9 cellular contexts compared by ENCODE assay signal in the genomic region with DNA sequence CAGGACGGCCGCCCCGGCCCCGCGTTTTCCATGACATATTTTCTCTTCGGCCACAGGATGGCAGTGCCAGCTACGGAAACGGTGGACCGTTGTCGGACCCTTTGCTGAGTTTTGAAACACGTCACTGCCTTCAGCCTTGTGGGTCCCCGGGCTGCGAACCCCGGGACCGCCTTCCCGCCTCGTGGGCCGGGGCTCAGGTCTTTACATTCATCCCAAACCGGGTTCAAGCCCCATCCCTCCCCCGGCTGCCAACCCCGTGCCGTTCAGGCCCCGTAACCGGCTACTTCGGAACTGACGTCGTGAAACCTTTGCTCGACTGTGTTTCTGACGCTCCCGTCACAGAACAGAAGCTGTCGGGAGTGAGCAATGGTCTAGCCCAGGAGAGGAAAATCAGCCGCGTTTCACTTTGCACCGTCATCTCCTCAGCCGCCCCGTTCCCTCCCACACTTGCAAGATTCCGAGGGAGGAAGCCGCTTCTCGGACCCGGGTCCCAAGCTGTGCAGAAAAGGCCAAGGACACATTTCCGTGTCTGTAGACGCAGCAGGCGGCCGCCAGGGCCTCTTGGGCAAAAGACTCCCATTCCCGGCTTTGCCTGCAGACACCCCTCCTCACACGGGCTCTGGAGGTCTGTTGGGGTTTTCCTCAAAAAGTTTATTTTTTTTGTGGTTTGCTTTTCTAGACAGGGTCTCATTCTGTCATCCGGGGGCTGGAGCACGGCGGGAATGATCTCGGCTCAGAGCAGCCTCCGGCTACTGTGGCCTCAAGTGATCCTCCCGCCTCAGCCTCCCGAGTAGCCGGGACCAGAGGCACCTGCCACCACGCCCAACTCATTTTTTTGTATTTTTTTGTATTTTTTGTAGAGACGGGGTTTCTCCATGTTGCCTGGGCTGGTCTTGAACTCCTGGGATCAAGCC. TPM values are rescaled to one million over a fixed set of nuclear protein-coding genes. Genes with fewer than 3 reads are reported as not detected.
DNase-seq lines count a peak whose midpoint lies in the region; ATAC-seq, FAIRE-seq and TF ChIP-seq lines count a peak whose summit lies in the region.
"Had no signal": no experiment of that assay in that cellular context is flagged by ENCODE, and none has a peak within 500 bp of the region (broad histone marks: within the 10 kb centered on the region; RNA-seq: fewer than 3 reads in every experiment).

No MANE protein-coding gene starts in this region.

- BruUV-seq in IMR-90 (replicated peaks; lab: Mats Ljungman, UMichigan) (no TSS peak), K562 (replicated peaks; lab: Mats Ljungman, UMichigan) (no TSS peak)

- no peak for TF ChIP-seq EP300 in K562 (IDR thresholded peaks at IDR 0.05; ENCODE audit: low read length)

- in situ Hi-C loops in IMR-90 (cut with MboI; ENCODE audit: low sequenced_read_pairs), result no loop called here
- in situ Hi-C loops in K562 (cut with MboI), result no loop called here

- no peak overlapping the region for H3K56ac ChIP-seq in IMR-90 (ENCODE audit: extremely low read depth, insufficient read depth, low read length)

- no peak overlapping the region for H2BK15ac ChIP-seq in IMR-90 (ENCODE audit: low read depth, low read length)

- H4K20me1 ChIP-seq in IMR-90 (ENCODE audit: insufficient read depth, low read length) (no peaks in the 10 kb centered on the region), K562 (replicated peaks; ENCODE audit: control insufficient read depth, insufficient read depth, low read length) (no peaks in the 10 kb centered on the region)

- no peak overlapping the region for H4K5ac ChIP-seq in IMR-90 (ENCODE audit: low read depth, low read length)

- POLR2A ChIA-PET in IMR-90 (lab: Charles Lee; ENCODE audit: unreplicated experiment) (no interaction called here), K562 (lab: Yijun Ruan, JAX) (no interaction called here)

- no peaks in the 10 kb centered on the region for H3K79me1 ChIP-seq in IMR-90 (ENCODE audit: low read depth in 1 of 2, low read length in 2 of 2)

- no peaks in the 10 kb centered on the region for H3K9me3 Mint-ChIP-seq in neural crest cell

- no peak overlapping the region for H4K8ac ChIP-seq in IMR-90 (ENCODE audit: low read depth in 2 of 2, low read length in 2 of 2)

- H3K14ac ChIP-seq in IMR-90 (replicated peaks; ENCODE audit: low read depth, low read length), result no peak overlapping the region

- dilution Hi-C loops in IMR-90 (cut with HindIII; ENCODE audit: low sequenced_read_pairs, unreplicated experiment), result no loop called here

- H3K9ac ChIP-seq in IMR-90 (ENCODE audit: low read depth, low read length) (no peak overlapping the region), K562 (ENCODE audit: insufficient read depth in 1 of 2, low read depth in 2 of 2, low read length in 2 of 2) (peak overlapping the region in 1 of 2 experiments; percentile 64; a peak in 1 of 4 replicates)

- no peak overlapping the region for H2BK120ac ChIP-seq in IMR-90 (ENCODE audit: low read depth, low read length)

- no peak overlapping the region for H3K23ac ChIP-seq in IMR-90 (ENCODE audit: low read depth, low read length)

- FAIRE-seq in K562 (lab: Jason Lieb, UNC), result no peak

- H3K4me1 ChIP-seq in IMR-90 (ENCODE audit: control insufficient read depth, insufficient read depth, low read length) (no peaks in the 10 kb centered on the region), K562 (replicated peaks in 1 of 2; ENCODE audit: control insufficient read depth in 2 of 2, insufficient read depth in 2 of 2, low read length in 2 of 2) (peaks cover 0 to 14% of the 10 kb centered on the region in 2 experiments; a peak in 2 of 5 replicates)

- H3K36me3 ChIP-seq in IMR-90 (ENCODE audit: control insufficient read depth, insufficient read depth, low read length) (no peaks in the 10 kb centered on the region), K562 (ENCODE audit: control insufficient read depth, insufficient read depth, low read length) (no peaks in the 10 kb centered on the region)

- no peak overlapping the region for H3K18ac ChIP-seq in IMR-90 (ENCODE audit: low read depth, low read length)

- no peaks in the 10 kb centered on the region for H3K27me3 ChIP-seq in IMR-90 (ENCODE audit: control insufficient read depth, insufficient read depth, low read length)
- H3K27me3 ChIP-seq in K562 (ENCODE audit: control insufficient read depth in 2 of 2, insufficient read depth in 2 of 2, low read length in 2 of 2), result peaks cover 7 to 41% of the 10 kb centered on the region in 2 experiments; a peak in 3 of 5 replicates

- intact Hi-C loops in IMR-90 (cut with micrococcal nuclease) (no loop called here), K562 (cut with micrococcal nuclease) (no loop called here)

- H3K9me3 ChIP-seq in IMR-90 (ENCODE audit: control insufficient read depth, insufficient read depth, low read length) (peaks cover 6% of the 10 kb centered on the region; the same call in 1 of the 2 replicates), K562 (replicated peaks; ENCODE audit: control insufficient read depth, insufficient read depth, low read depth, low read length) (no peaks in the 10 kb centered on the region)

- no peaks in the 10 kb centered on the region for H3K36me3 Mint-ChIP-seq in neural crest cell (ENCODE audit: low read depth)

- H3K4me3 Mint-ChIP-seq in neural crest cell, result peak overlapping the region; percentile 85

- H2BK5ac ChIP-seq in IMR-90 (ENCODE audit: low read depth, low read length, poor library complexity, severe bottlenecking), result no peak overlapping the region

- H4K91ac ChIP-seq in IMR-90 (ENCODE audit: insufficient read depth, low read depth, low read length), result no peak overlapping the region

- H3K4ac ChIP-seq in IMR-90 (ENCODE audit: low read depth, low read length), result no peak overlapping the region

- CTCF ChIA-PET in IMR-90 (lab: Yijun Ruan, JAX) (no interaction called here), K562 (lab: Yijun Ruan, JAX; ENCODE audit: low intra/inter-chr PET ratio) (no interaction called here)

- H3K27ac ChIP-seq in IMR-90 (ENCODE audit: insufficient read depth, low read length) (no peak overlapping the region), K562 (ENCODE audit: extremely low read depth, low read depth, low read length) (no peak overlapping the region)

- H2BK20ac ChIP-seq in IMR-90 (ENCODE audit: low read depth, low read length), result no peak overlapping the region

- no peak for TF ChIP-seq POLR2A in IMR-90 (IDR thresholded peaks at IDR 0.05; ENCODE audit: low read depth, low read length)
- TF ChIP-seq POLR2A in K562 (conservative IDR thresholded peaks at IDR 0.05), result no peak

- WGBS in IMR-90 (ENCODE audit: extremely low coverage in 2 of 2, insufficient read length in 1 of 2), 2 experiments, result 15% methylated on average over 4 of the region's 56 CpGs; no CpG with 5 or more reads in 1 of the 2 experiments
- 10% methylated on average over 29 of the region's 56 CpGs for WGBS in K562 (ENCODE audit: insufficient coverage, low coverage, missing lambda C conversion rate)

- H3K4me2 ChIP-seq in IMR-90 (ENCODE audit: low read depth, low read length) (no peak overlapping the region), K562 (ENCODE audit: insufficient read depth, low read length) (no peak overlapping the region)

- peak; percentile 1 for DNase-seq in CD1c-positive myeloid dendritic cell (ENCODE audit: extremely low spot score)
- no peak for DNase-seq in IMR-90
- peak in 3 of 4 experiments; percentile 19 to 28 (median 24) for DNase-seq in K562 (ENCODE audit: extremely low read depth in 1 of 4, low spot score in 3 of 4)
- peak; percentile 65 for DNase-seq in neural crest cell (ENCODE audit: low read depth, low spot score)
- no peak for DNase-seq in KG1 (lab: John Stamatoyannopoulos, UW)
- no peak for DNase-seq in stimulated activated naive CD4-positive, alpha-beta T cell (lab: John Stamatoyannopoulos, UW)
- DNase-seq in NCI-H2107 treated with DMSO at 0.1 percent for 48 hours (lab: John Stamatoyannopoulos, UW; ENCODE audit: unreplicated experiment), result no peak
- DNase-seq: NCI-H187 treated with DMSO at 0.1 percent for 48 hours had no signal

- peaks cover 9% of the 10 kb centered on the region for H3K4me1 Mint-ChIP-seq in neural crest cell

- ATAC-seq in IMR-90 (ENCODE audit: low read depth) (peak; percentile 57), K562 (peak; percentile 70), GM21390 (IDR thresholded peaks at IDR 0.05; ENCODE audit: unreplicated experiment) (no peak)

- peak overlapping the region; percentile 67 for H2AFZ ChIP-seq in IMR-90 (replicated peaks; ENCODE audit: low read length, poor library complexity)
- no peak overlapping the region for H2AFZ ChIP-seq in K562 (ENCODE audit: low read depth, low read length)

- no peak overlapping the region for H2AK9ac ChIP-seq in IMR-90 (replicated peaks; ENCODE audit: low read depth, low read length, poor library complexity)

- H3K9me1 ChIP-seq in IMR-90 (ENCODE audit: insufficient read depth, low read length) (no peaks in the 10 kb centered on the region), K562 (ENCODE audit: control insufficient read depth, insufficient read depth, low read length) (no peaks in the 10 kb centered on the region)

- H2AK5ac ChIP-seq in IMR-90 (ENCODE audit: low read depth, low read length), result no peak overlapping the region

- peaks cover 27% of the 10 kb centered on the region for H3K27me3 Mint-ChIP-seq in neural crest cell (ENCODE audit: low read depth)

- H3K4me3 ChIP-seq in IMR-90 (ENCODE audit: insufficient read depth, low read depth, low read length) (peak overlapping the region; percentile 13; the same call in 1 of the 2 replicates), K562 (no peak overlapping the region)

- H3K27ac Mint-ChIP-seq in neural crest cell (ENCODE audit: unreplicated experiment), result peak overlapping the region; percentile 71

- TF ChIP-seq CTCF in IMR-90 (conservative IDR thresholded peaks at IDR 0.05; ENCODE audit: low read depth, low read length), result 0 out of 2 replicates have a peak, but pooled peaks have one; percentile 10
- TF ChIP-seq CTCF in K562 (IDR thresholded peaks at IDR 0.05 in 2 of 3, conservative IDR thresholded peaks at IDR 0.05 in 1 of 3; ENCODE audit: insufficient read depth in 2 of 3, low read depth in 1 of 3, low read length in 3 of 3), result peak in 2 of 3 experiments; percentile 18 to 27; a peak in 3 of 6 replicates
- TF ChIP-seq CTCF in neural crest cell (conservative IDR thresholded peaks at IDR 0.05), result peak; percentile 65

- no peaks in the 10 kb centered on the region for H3K79me2 ChIP-seq in K562 (ENCODE audit: control insufficient read depth, insufficient read depth, low read length)

- TF ChIP-seq RAD21 in IMR-90 (IDR thresholded peaks at IDR 0.05; ENCODE audit: low read length) (no peak), K562 (CRISPR knock-in tag; conservative IDR thresholded peaks at IDR 0.05 in 1 of 2, IDR thresholded peaks at IDR 0.05 in 1 of 2) (peak in 1 of 2 experiments; percentile 18; a peak in 1 of 4 replicates)

RNA-seq across cellular contexts. Expression of a gene that starts 41.4 kb away (rescaled TPM):
- total RNA-seq in IMR-90 (2012; rRNA removed), result 11.1 and 13.3 TPM in 2 replicates
- 13.2 and 13.7 TPM in 2 replicates for polyA plus RNA-seq in IMR-90 (2012; rRNA removed)
- polyA plus RNA-seq in IMR-90 (2012; cell fraction: cytosol; rRNA removed), result 9.1 and 13.3 TPM in 2 replicates
- polyA plus RNA-seq in IMR-90 (2012; cell fraction: nucleus; rRNA removed; ENCODE audit: low replicate concordance), result 52.7 and 142 TPM in 2 replicates
- 21.2 and 55.6 TPM in 2 replicates for total RNA-seq in K562 (2011; cell fraction: chromatin; rRNA removed; ENCODE audit: low replicate concordance)
- total RNA-seq in K562 (2011; cell fraction: nucleolus; rRNA removed), result 36.2 and 47.1 TPM in 2 replicates
- total RNA-seq in K562 (2011; cell fraction: nucleoplasm; rRNA removed), result 22.7 and 27.4 TPM in 2 replicates
- total RNA-seq in K562 (2014; rRNA removed), result 14.7 and 16.2 TPM in 2 replicates
- 3.3 and 4.4 TPM in 2 replicates for total RNA-seq in K562 (2014; rRNA removed; fragmentation: Illumina TruSeq; extraction: Trizol)
- 6.9 and 7.8 TPM in 2 replicates for total RNA-seq in K562 (2015; rRNA removed; fragmentation: Illumina TruSeq; extraction: Trizol)
- total RNA-seq in K562 (2021), result 15.4 and 18.2 TPM in 2 replicates
- polyA plus RNA-seq in K562 (2011; rRNA removed), result 8.5 and 11.0 TPM in 2 replicates
- 6.7 and 10.8 TPM in 2 replicates for polyA plus RNA-seq in K562 (2011; cell fraction: cytosol; rRNA removed)
- 69.9 and 88.7 TPM in 2 replicates for polyA plus RNA-seq in K562 (2011; cell fraction: nucleus; rRNA removed)
- polyA plus RNA-seq in K562 (2012), result 9.5 and 25.9 TPM in 2 replicates
- 3.8 and 8.0 TPM in 2 replicates for polyA plus RNA-seq in K562 (2014; fragmentation: Illumina TruSeq; extraction: Trizol)
- polyA plus RNA-seq in K562 (2014; fragmentation: Nextera tagmentation; extraction: Ambion mirVana), result under 1 TPM in 1 of 2 experiments, not detected in 1; 0.04 TPM
- 13.6 and 14.3 TPM in 2 replicates for polyA plus RNA-seq in K562 (2014; rRNA removed)
- 11.0 and 12.1 TPM in 2 replicates for polyA minus RNA-seq in K562 (2011; rRNA and poly(A)+ RNA removed)
- polyA minus RNA-seq in K562 (2011; cell fraction: cytosol; rRNA and poly(A)+ RNA removed), result 16.1 and 39.0 TPM in 2 replicates
- 20.7 and 22.9 TPM in 2 replicates for polyA minus RNA-seq in K562 (2011; cell fraction: nucleus; rRNA and poly(A)+ RNA removed)
- total RNA-seq in neural crest cell, result 88.4 and 96.5 TPM in 2 replicates

Comparison
In these comparisons a context has a peak if more than half of its experiments do, and no peak if none do; other contexts are left out.
1. DNase-seq: peak in CD1c-positive myeloid dendritic cell (single experiment), K562 (3 of 4) and neural crest cell (single experiment); none in IMR-90 (single experiment), KG1 (single experiment), stimulated activated naive CD4-positive, alpha-beta T cell (0 of 6) and NCI-H2107 treated with DMSO at 0.1 percent for 48 hours (single experiment).
2. CTCF ChIP-seq: peak in every context shown above with its lines; median percentile 65 in neural crest cell; 22 in K562; 10 in IMR-90.